ENCODE assay signal across 2 cellular contexts in the genomic region with DNA sequence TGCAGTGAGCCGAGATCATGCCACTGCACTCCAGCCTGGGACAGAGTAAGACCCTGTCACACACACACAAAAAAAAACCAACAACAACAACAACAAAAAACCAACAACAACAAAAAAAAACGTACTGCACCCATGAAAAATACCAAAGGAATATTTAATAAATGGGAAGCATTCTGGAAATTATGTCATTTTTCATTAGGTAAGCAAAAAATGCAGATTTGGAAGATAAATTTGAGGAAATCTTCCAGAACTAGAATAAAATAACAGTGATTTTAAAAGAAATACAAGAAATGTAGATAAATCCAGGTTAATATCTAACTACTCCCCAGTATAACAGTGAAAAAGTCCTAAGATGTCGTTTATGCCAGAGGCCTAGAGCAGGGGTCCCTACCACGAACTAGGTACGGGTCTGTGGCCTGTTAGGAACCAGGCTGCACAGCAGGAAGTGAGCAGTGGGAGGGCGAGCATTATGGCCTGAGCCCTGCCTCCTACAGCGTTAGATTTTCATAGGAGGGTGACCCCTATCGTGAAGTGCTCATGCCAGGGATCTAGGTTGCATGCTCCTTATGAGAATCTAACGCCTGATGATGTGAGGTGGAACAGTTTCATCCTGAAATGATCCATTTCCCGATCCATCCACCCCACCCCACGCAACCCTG.
TF ChIP-seq lines count a peak whose summit lies in the region.

No MANE protein-coding gene starts in this region.

TF ChIP-seq in HepG2, 621 proteins besides CTCF, POLR2A, EP300 and RAD21:
- TF ChIP-seq HMG20B (CRISPR knock-in tag; conservative IDR thresholded peaks at IDR 0.05) = no peak
- TF ChIP-seq, protein P1, sequence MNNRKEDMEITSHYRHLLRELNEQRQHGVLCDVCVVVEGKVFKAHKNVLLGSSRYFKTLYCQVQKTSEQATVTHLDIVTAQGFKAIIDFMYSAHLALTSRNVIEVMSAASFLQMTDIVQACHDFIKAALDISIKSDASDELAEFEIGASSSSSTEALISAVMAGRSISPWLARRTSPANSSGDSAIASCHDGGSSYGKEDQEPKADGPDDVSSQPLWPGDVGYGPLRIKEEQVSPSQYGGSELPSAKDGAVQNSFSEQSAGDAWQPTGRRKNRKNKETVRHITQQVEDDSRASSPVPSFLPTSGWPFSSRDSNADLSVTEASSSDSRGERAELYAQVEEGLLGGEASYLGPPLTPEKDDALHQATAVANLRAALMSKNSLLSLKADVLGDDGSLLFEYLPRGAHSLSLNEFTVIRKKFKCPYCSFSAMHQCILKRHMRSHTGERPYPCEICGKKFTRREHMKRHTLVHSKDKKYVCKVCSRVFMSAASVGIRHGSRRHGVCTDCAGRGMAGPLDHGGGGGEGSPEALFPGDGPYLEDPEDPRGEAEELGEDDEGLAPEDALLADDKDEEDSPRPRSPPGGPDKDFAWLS (CRISPR knock-in tag; IDR thresholded peaks at IDR 0.05; ENCODE audit: borderline replicate concordance) = no peak
- TF ChIP-seq PHF21A (CRISPR knock-in tag; IDR thresholded peaks at IDR 0.05) = no peak
- TF ChIP-seq MAFF (IDR thresholded peaks at IDR 0.05; ENCODE audit: low read depth, low read length) = peak; percentile 70
- TF ChIP-seq JDP2 (CRISPR knock-in tag; IDR thresholded peaks at IDR 0.05; ENCODE audit: borderline replicate concordance) = no peak
- no peak for TF ChIP-seq PLRG1 (conservative IDR thresholded peaks at IDR 0.05)
- TF ChIP-seq MAFK (conservative IDR thresholded peaks at IDR 0.05 in 1 of 2, IDR thresholded peaks at IDR 0.05 in 1 of 2; ENCODE audit: low read length in 2 of 2) = peak; percentile 76 to 85
- TF ChIP-seq ETV6 (CRISPR knock-in tag; conservative IDR thresholded peaks at IDR 0.05) = no peak

TF ChIP-seq in IMR-90, 13 proteins besides CTCF, POLR2A, EP300 and RAD21:
- TF ChIP-seq RFX5 (IDR thresholded peaks at IDR 0.05; ENCODE audit: low read depth, low read length) (no peak), FOS (IDR thresholded peaks at IDR 0.05; ENCODE audit: low read depth, low read length) (no peak), SMC3 (IDR thresholded peaks at IDR 0.05; ENCODE audit: low read depth, low read length) (no peak), ELK1 (IDR thresholded peaks at IDR 0.05; ENCODE audit: borderline replicate concordance, low read depth, low read length) (no peak), MAFK (IDR thresholded peaks at IDR 0.05; ENCODE audit: low read depth, low read length) (peak; percentile 63), NFE2L2 (IDR thresholded peaks at IDR 0.05; ENCODE audit: low read depth, low read length) (no peak), RCOR1 (IDR thresholded peaks at IDR 0.05; ENCODE audit: insufficient replicate concordance, low read length) (no peak)
TF ChIP-seq in IMR-90: peak in this region for 1.
